In genomic region chr21:37227071-37228002, GRCh38 we compare ENCODE assay signal across 23 cellular contexts. TPM values are rescaled to one million over a fixed set of nuclear protein-coding genes. Genes with fewer than 3 reads are reported as not detected.
A peak's percentile ranks its signal among the peaks of the same experiment; 100 is the strongest.
DNase-seq lines count a peak whose midpoint lies in the region; ATAC-seq and TF ChIP-seq lines count a peak whose summit lies in the region.
"Had no signal": no experiment of that assay in that cellular context is flagged by ENCODE, and none has a peak within 500 bp of the region (broad histone marks: within the 10 kb centered on the region; RNA-seq: fewer than 3 reads in every experiment).

No MANE protein-coding gene starts in this region.

- no peaks in the 10 kb centered on the region for H3K27me3 ChIP-seq in aorta (ENCODE audit: control insufficient read depth in 1 of 2, insufficient read depth in 2 of 2, low read length in 1 of 2)
- H3K27me3 ChIP-seq: ascending aorta, tibial artery had no signal

- H3K27ac ChIP-seq in aorta (ENCODE audit: low read depth in 1 of 2, low read length in 2 of 2), result no peak overlapping the region
- H3K27ac ChIP-seq: ascending aorta, KMS-11, tibial artery had no signal

- POLR2A ChIA-PET in activated CD8-positive, alpha-beta T cell treated with anti-CD3 and anti-CD28 coated beads, Interleukin-2, amount 10 ng/mL, durations not matched to agents 7 days and 5 days (lab: Charles Lee), result interaction anchor here (0.6 to 1.7 kb wide), 5 partner anchors 8 to 158 kb away, joined by 3 to 5 read pairs (median 3); partner anchors contain the start of gene VPS26C

- CTCF ChIA-PET in activated CD8-positive, alpha-beta T cell treated with anti-CD3 and anti-CD28 coated beads, Interleukin-2, amount 10 ng/mL, durations not matched to agents 7 days and 5 days (lab: Charles Lee), result no interaction called here

- no peak for TF ChIP-seq CTCF in GM13976 (IDR thresholded peaks at IDR 0.05; ENCODE audit: borderline replicate concordance, control extremely low read depth, extremely low read depth, insufficient read depth, missing control alignments)

- peaks cover 81% of the 10 kb centered on the region for H3K36me3 Mint-ChIP-seq in activated CD8-positive, alpha-beta T cell treated with anti-CD3 and anti-CD28 coated beads, Interleukin-2, amount 10 ng/mL, durations not matched to agents 7 days and 5 days (ENCODE audit: low read depth)

- DNase-seq in Right ventricle myocardium superior, result no peak
- no peak for DNase-seq in cardiac septum (ENCODE audit: low spot score)
- no peak for DNase-seq in activated CD8-positive, alpha-beta T cell treated with anti-CD3 and anti-CD28 coated beads, Interleukin-2, amount 10 ng/mL, durations not matched to agents 7 days and 5 days
- peak; percentile 23 for DNase-seq in islet precursor cell
- no peak for DNase-seq in aorta
- DNase-seq in GM13976 (ENCODE audit: low spot score), result no peak
- DNase-seq in NCI-H2107 (lab: John Stamatoyannopoulos, UW), result no peak
- DNase-seq: activated CD4-positive, alpha-beta T cell treated with anti-CD3 and anti-CD28 coated beads, Interleukin-2, amount 50 U/mL, for 48 hours; CD4-positive, CD25-positive, alpha-beta regulatory T cell; DMS53; MV-4-11; naive B cell; NCI-H187 treated with DMSO at 0.1 percent for 48 hours; NCI-H226; NCI-H82; OCI-M1; SHP77; stimulated activated CD4-positive, alpha-beta T cell treated with anti-CD3 and anti-CD28 coated beads, Interleukin-1b, Interleukin-23, amount 100 ng/mL, for 48 hours; stimulated activated naive CD4-positive, alpha-beta T cell; tibial artery had no signal

- no peaks in the 10 kb centered on the region for H3K9me3 ChIP-seq in aorta (ENCODE audit: control insufficient read depth, low read length)
- H3K9me3 ChIP-seq: ascending aorta, tibial artery had no signal

- H3K4me3 Mint-ChIP-seq in activated CD8-positive, alpha-beta T cell treated with anti-CD3 and anti-CD28 coated beads, Interleukin-2, amount 10 ng/mL, durations not matched to agents 7 days and 5 days, result no peak overlapping the region
- H3K4me3 Mint-ChIP-seq: CD4-positive, CD25-positive, alpha-beta regulatory T cell; naive B cell had no signal

- H3K4me1 Mint-ChIP-seq in activated CD8-positive, alpha-beta T cell treated with anti-CD3 and anti-CD28 coated beads, Interleukin-2, amount 10 ng/mL, durations not matched to agents 7 days and 5 days (ENCODE audit: low read depth), result peaks cover 62% of the 10 kb centered on the region

- no peaks in the 10 kb centered on the region for H3K4me1 ChIP-seq in aorta (ENCODE audit: control insufficient read depth in 1 of 2, insufficient read depth in 2 of 2, low read length in 2 of 2)
- H3K4me1 ChIP-seq: ascending aorta, tibial artery had no signal

- H3K4me3 ChIP-seq in aorta (ENCODE audit: low read length in 2 of 2), result no peak overlapping the region
- H3K4me3 ChIP-seq: ascending aorta, GM12878, tibial artery had no signal

- no peaks in the 10 kb centered on the region for H3K9me3 Mint-ChIP-seq in activated CD8-positive, alpha-beta T cell treated with anti-CD3 and anti-CD28 coated beads, Interleukin-2, amount 10 ng/mL, durations not matched to agents 7 days and 5 days (ENCODE audit: insufficient read depth)
- H3K9me3 Mint-ChIP-seq: CD4-positive, CD25-positive, alpha-beta regulatory T cell; naive B cell had no signal

- 93 to 94% methylated on average over 36 to 38 of the region's 38 CpGs for WGBS in aorta, 2 donors

- intact Hi-C loops in Right ventricle myocardium superior (cut with DNase I), result no loop called here
- intact Hi-C loops in cardiac septum (cut with DNase I), result no loop called here
- intact Hi-C loops in aorta (cut with DNase I), result no loop called here

- H3K36me3 ChIP-seq in aorta (ENCODE audit: control insufficient read depth in 1 of 2, insufficient read depth in 2 of 2, low read length in 1 of 2), result peaks cover 3 to 19% of the 10 kb centered on the region in 2 donors

- no peaks in the 10 kb centered on the region for H3K27me3 Mint-ChIP-seq in activated CD8-positive, alpha-beta T cell treated with anti-CD3 and anti-CD28 coated beads, Interleukin-2, amount 10 ng/mL, durations not matched to agents 7 days and 5 days (ENCODE audit: low read depth)
- H3K27me3 Mint-ChIP-seq: CD4-positive, CD25-positive, alpha-beta regulatory T cell; naive B cell had no signal

- H3K27ac Mint-ChIP-seq in activated CD8-positive, alpha-beta T cell treated with anti-CD3 and anti-CD28 coated beads, Interleukin-2, amount 10 ng/mL, durations not matched to agents 7 days and 5 days, result peak overlapping the region; percentile 89

- in situ Hi-C loops in GM13976 (cut with MboI; ENCODE audit: low sequenced_read_pairs, unreplicated experiment), result no loop called here

- ATAC-seq in Right ventricle myocardium superior (ENCODE audit: poor library complexity) (peak; percentile 20), aorta (ENCODE audit: low FRiP score) (peak; percentile 48)
- no peak for ATAC-seq in activated CD8-positive, alpha-beta T cell treated with anti-CD3 and anti-CD28 coated beads, Interleukin-2, amount 10 ng/mL, durations not matched to agents 7 days and 5 days
- ATAC-seq: GM12878 had no signal

RNA-seq across cellular contexts. Expression of gene VPS26C, which starts 39.8 kb away (rescaled TPM):
- 43.9 TPM for total RNA-seq in Right ventricle myocardium superior
- total RNA-seq in cardiac septum, result 44.2 TPM
- 10 to 100 TPM; 96.2 to 98.7 TPM for total RNA-seq in activated CD8-positive, alpha-beta T cell treated with anti-CD3 and anti-CD28 coated beads, Interleukin-2, amount 10 ng/mL, durations not matched to agents 7 days and 5 days
- total RNA-seq in aorta, result 10 to 100 TPM; 46.5 to 61.6 TPM
- 10 to 100 TPM; 32.4 to 37.9 TPM for polyA plus RNA-seq in aorta
